Comparison of ENCODE assay signal across 26 cellular contexts in the genomic region with DNA sequence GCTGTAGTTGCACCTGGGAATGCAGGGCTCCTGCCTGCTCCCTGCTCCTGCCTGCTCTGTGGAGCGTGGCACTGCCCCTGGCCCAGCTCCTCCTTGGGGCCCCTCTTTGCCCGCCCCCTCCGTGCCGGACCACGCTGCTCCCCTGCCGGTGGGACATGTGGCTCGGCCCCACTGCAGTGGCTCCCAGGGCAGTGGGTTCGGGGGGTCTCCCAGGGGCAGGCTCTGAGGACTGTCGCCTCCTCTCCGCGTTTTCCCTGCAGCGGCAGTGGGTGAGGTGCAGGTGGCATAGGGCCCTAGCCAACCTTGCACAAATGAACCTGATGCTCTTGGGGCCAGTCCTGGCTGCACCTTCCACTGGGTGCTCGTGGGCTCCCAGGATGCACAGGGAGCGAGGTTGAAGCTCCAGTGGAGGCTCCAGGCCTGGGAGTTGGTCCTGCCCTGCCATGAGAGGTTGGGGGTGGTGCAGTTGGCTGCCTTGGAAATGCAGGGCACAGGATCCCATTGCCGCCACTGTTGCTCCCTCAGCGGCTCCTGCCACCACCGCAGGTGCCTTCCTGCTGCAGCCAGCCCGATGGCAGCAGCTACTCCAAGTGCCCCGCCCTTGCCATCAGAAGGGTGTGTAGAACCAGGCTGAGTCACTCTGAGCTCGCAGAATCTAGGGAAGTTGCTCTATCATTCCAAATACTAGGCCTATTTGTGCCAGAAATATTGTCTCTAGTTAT.
DNase-seq lines count a peak whose midpoint lies in the region; ATAC-seq and TF ChIP-seq lines count a peak whose summit lies in the region.
"Had no signal": no experiment of that assay in that cellular context is flagged by ENCODE, and none has a peak within 500 bp of the region (broad histone marks: within the 10 kb centered on the region; RNA-seq: fewer than 3 reads in every experiment).

No MANE protein-coding gene starts in this region.

- dilution Hi-C loops in mammary epithelial cell (cut with HindIII; ENCODE audit: low sequenced_read_pairs), result no loop called here

- no peaks in the 10 kb centered on the region for H3K4me1 Mint-ChIP-seq in Calu3 (ENCODE audit: low read depth, unreplicated experiment)
- H3K4me1 Mint-ChIP-seq: CD8-positive, alpha-beta memory T cell; H9; immature natural killer cell; memory B cell; naive thymus-derived CD4-positive, alpha-beta T cell; WTC11 had no signal

- CTCF ChIA-PET in Calu3 (lab: Charles Lee) (interaction anchor here (1.0 kb wide), 1 partner anchor 19 kb away, joined by 6 read pairs; no protein-coding TSS in a partner anchor), mammary epithelial cell (lab: Charles Lee; ENCODE audit: low non-redundant PET) (no interaction called here)

- H4K20me1 ChIP-seq in mammary epithelial cell (ENCODE audit: insufficient read depth, low read length), result no peaks in the 10 kb centered on the region

- in situ Hi-C loops in mammary epithelial cell (cut with MboI; ENCODE audit: low sequenced_read_pairs in 2 of 2) (no loop called here), gastrocnemius medialis (cut with MboI; ENCODE audit: low sequenced_read_pairs in 4 of 4) (loop anchor here in 3 of 4 donors (25.0 kb wide), 1 partner anchor 1478 kb away; no protein-coding TSS in a partner anchor)

- no peak overlapping the region for H3K27ac ChIP-seq in mammary epithelial cell (ENCODE audit: insufficient read depth, low read depth, low read length)
- H3K27ac ChIP-seq in gastrocnemius medialis, result no peak overlapping the region
- H3K27ac ChIP-seq: pancreas, transverse colon had no signal

- H3K27me3 ChIP-seq in mammary epithelial cell (ENCODE audit: insufficient read depth, low read length), result no peaks in the 10 kb centered on the region
- no peaks in the 10 kb centered on the region for H3K27me3 ChIP-seq in gastrocnemius medialis
- H3K27me3 ChIP-seq: pancreas, transverse colon had no signal

- BruUV-seq in Calu3 (replicated peaks; lab: Mats Ljungman, UMichigan), result no TSS peak
- BruUV-seq in mammary epithelial cell (replicated peaks; lab: Mats Ljungman, UMichigan), result no TSS peak

- H3K4me3 ChIP-seq in mammary epithelial cell (replicated peaks in 1 of 3; ENCODE audit: insufficient read depth in 1 of 3, low read depth in 2 of 3, low read length in 3 of 3) (no peak overlapping the region), gastrocnemius medialis (no peak overlapping the region)
- H3K4me3 ChIP-seq: pancreas, transverse colon had no signal

- intact Hi-C loops in Calu3 (cut with micrococcal nuclease; ENCODE audit: unreplicated experiment) (no loop called here), mammary epithelial cell (cut with micrococcal nuclease) (no loop called here), gastrocnemius medialis (cut with DNase I; ENCODE audit: low total_unique reads) (no loop called here)

- H3K9ac ChIP-seq in mammary epithelial cell (ENCODE audit: insufficient read depth, low read length), result no peak overlapping the region

- H3K4me2 ChIP-seq in mammary epithelial cell (ENCODE audit: insufficient read depth, low read depth, low read length), result no peak overlapping the region

- no peaks in the 10 kb centered on the region for H3K9me3 Mint-ChIP-seq in Calu3 (ENCODE audit: low read depth, unreplicated experiment)
- H3K9me3 Mint-ChIP-seq: dendritic cell treated with granulocyte-macrophage colony-stimulating factor and Interleukin-4, amounts not matched to agents 40 ng/mL and 50 ng/mL, for 4 days; H9; immature natural killer cell; memory B cell; stimulated activated naive CD8-positive, alpha-beta T cell treated with anti-CD3 and anti-CD28 coated beads, Interleukin-15, Interleukin-2, amounts not matched to agents 100 ng/mL and 50 ng/mL, for 24 hours; WTC11 had no signal

- no peak for ATAC-seq in HG03159 (IDR thresholded peaks at IDR 0.05; ENCODE audit: unreplicated experiment)
- no peak for ATAC-seq in gastrocnemius medialis
- ATAC-seq: naive thymus-derived CD4-positive, alpha-beta T cell; pancreas had no signal

- peak; percentile 19 for DNase-seq in A172 (ENCODE audit: low spot score)
- DNase-seq in Calu3, result peak; percentile 59
- DNase-seq in mammary epithelial cell, result peak; percentile 5
- DNase-seq in mesenteric fat pad (ENCODE audit: low spot score), result peak; percentile 87
- no peak for DNase-seq in retina
- DNase-seq in gastrocnemius medialis, result no peak
- no peak for DNase-seq in stimulated activated CD4-positive, alpha-beta T cell treated with anti-CD3 and anti-CD28 coated beads, Interleukin-4, amount 100 ng/mL, for 24 hours
- DNase-seq: activated CD4-positive, alpha-beta T cell treated with anti-CD3 and anti-CD28 coated beads, Interleukin-2, amount 50 U/mL, for 4 hours; activated CD8-positive, alpha-beta memory T cell treated with anti-CD3 and anti-CD28 coated beads, Interleukin-2, amount 50 U/mL, for 48 hours; activated effector memory CD4-positive, alpha-beta T cell treated with Interleukin-2 at 50 U/mL for 16 hours; CD8-positive, alpha-beta memory T cell; DND-41; immature natural killer cell; naive thymus-derived CD4-positive, alpha-beta T cell; NCI-H1105 treated with DMSO at 0.1 percent for 48 hours; NCI-H82; stimulated activated CD4-positive, alpha-beta T cell treated with anti-CD3 and anti-CD28 coated beads, Interleukin-1b, Interleukin-23, amount 100 ng/mL, for 48 hours; T-helper 2 cell; transverse colon had no signal

- peaks cover under 1% of the 10 kb centered on the region for H3K36me3 Mint-ChIP-seq in Calu3 (ENCODE audit: insufficient read depth, unreplicated experiment)
- H3K36me3 Mint-ChIP-seq: CD8-positive, alpha-beta memory T cell; immature natural killer cell; memory B cell; naive thymus-derived CD4-positive, alpha-beta T cell; WTC11 had no signal

- H3K9me3 ChIP-seq in mammary epithelial cell (replicated peaks; ENCODE audit: insufficient read depth, low read length) (no peaks in the 10 kb centered on the region), gastrocnemius medialis (no peaks in the 10 kb centered on the region)
- H3K9me3 ChIP-seq: pancreas, transverse colon had no signal

- H3K27me3 Mint-ChIP-seq in Calu3 (ENCODE audit: unreplicated experiment), result no peaks in the 10 kb centered on the region
- H3K27me3 Mint-ChIP-seq: CD8-positive, alpha-beta memory T cell; dendritic cell treated with granulocyte-macrophage colony-stimulating factor and Interleukin-4, amounts not matched to agents 40 ng/mL and 50 ng/mL, for 4 days; memory B cell; naive thymus-derived CD4-positive, alpha-beta T cell; stimulated activated naive CD8-positive, alpha-beta T cell treated with anti-CD3 and anti-CD28 coated beads, Interleukin-15, Interleukin-2, amounts not matched to agents 100 ng/mL and 50 ng/mL, for 24 hours had no signal

- TF ChIP-seq POLR2A in gastrocnemius medialis (IDR thresholded peaks at IDR 0.05), result no peak

- TF ChIP-seq CTCF in Calu3 (IDR thresholded peaks at IDR 0.05; ENCODE audit: unreplicated experiment), result no peak
- no peak for TF ChIP-seq CTCF in mammary epithelial cell (conservative IDR thresholded peaks at IDR 0.05 in 1 of 2, IDR thresholded peaks at IDR 0.05 in 1 of 2; ENCODE audit: extremely low read depth in 1 of 2, insufficient read depth in 1 of 2, low read depth in 1 of 2, low read length in 2 of 2)
- no peak for TF ChIP-seq CTCF in gastrocnemius medialis (IDR thresholded peaks at IDR 0.05 in 4 of 5, conservative IDR thresholded peaks at IDR 0.05 in 1 of 5)

- H3K27ac Mint-ChIP-seq in Calu3 (ENCODE audit: unreplicated experiment), result no peak overlapping the region
- H3K27ac Mint-ChIP-seq: CD8-positive, alpha-beta memory T cell; dendritic cell treated with granulocyte-macrophage colony-stimulating factor and Interleukin-4, amounts not matched to agents 40 ng/mL and 50 ng/mL, for 4 days; H9; immature natural killer cell; memory B cell; naive thymus-derived CD4-positive, alpha-beta T cell; stimulated activated naive CD8-positive, alpha-beta T cell treated with anti-CD3 and anti-CD28 coated beads, Interleukin-15, Interleukin-2, amounts not matched to agents 100 ng/mL and 50 ng/mL, for 24 hours; WTC11 had no signal

- no peaks in the 10 kb centered on the region for H3K79me2 ChIP-seq in mammary epithelial cell (ENCODE audit: insufficient read depth, low read length)

- no peaks in the 10 kb centered on the region for H3K4me1 ChIP-seq in mammary epithelial cell (ENCODE audit: insufficient read depth, low read length)
- H3K4me1 ChIP-seq in gastrocnemius medialis, result peaks cover 0 to 3% of the 10 kb centered on the region in 2 donors
- H3K4me1 ChIP-seq: pancreas, transverse colon had no signal

- H3K4me3 Mint-ChIP-seq in Calu3 (ENCODE audit: low read depth, unreplicated experiment), result no peak overlapping the region
- H3K4me3 Mint-ChIP-seq: CD8-positive, alpha-beta memory T cell; dendritic cell treated with granulocyte-macrophage colony-stimulating factor and Interleukin-4, amounts not matched to agents 40 ng/mL and 50 ng/mL, for 4 days; H9; immature natural killer cell; memory B cell; naive thymus-derived CD4-positive, alpha-beta T cell; stimulated activated naive CD8-positive, alpha-beta T cell treated with anti-CD3 and anti-CD28 coated beads, Interleukin-15, Interleukin-2, amounts not matched to agents 100 ng/mL and 50 ng/mL, for 24 hours; WTC11 had no signal

- no peak overlapping the region for H2AFZ ChIP-seq in mammary epithelial cell (ENCODE audit: low read depth, low read length)

- WGBS in mammary epithelial cell (ENCODE audit: low coverage, missing lambda C conversion rate), result 92% methylated on average over 18 of the region's 20 CpGs

- no peaks in the 10 kb centered on the region for H3K36me3 ChIP-seq in mammary epithelial cell (ENCODE audit: insufficient read depth, low read length)
- H3K36me3 ChIP-seq in gastrocnemius medialis, result no peaks in the 10 kb centered on the region
- H3K36me3 ChIP-seq: pancreas, transverse colon had no signal

Comparison
In these comparisons a context has a peak if more than half of its experiments do, and no peak if none do; other contexts are left out.
1. DNase-seq: peak in A172 (single experiment), Calu3 (single experiment), mammary epithelial cell (single experiment) and mesenteric fat pad (single experiment); none in retina (single experiment), gastrocnemius medialis (0 of 2) and stimulated activated CD4-positive, alpha-beta T cell treated with anti-CD3 and anti-CD28 coated beads, Interleukin-4, amount 100 ng/mL, for 24 hours (single experiment).
2. in situ Hi-C loops: an anchor here in gastrocnemius medialis (25.0 kb wide); none called in mammary epithelial cell.